Comparison of ENCODE assay signal across 9 cellular contexts in genomic region chr1:15062479-15063099, GRCh38.
DNase-seq lines count a peak whose midpoint lies in the region; ATAC-seq and TF ChIP-seq lines count a peak whose summit lies in the region.
"Had no signal": no experiment of that assay in that cellular context is flagged by ENCODE, and none has a peak within 500 bp of the region (broad histone marks: within the 10 kb centered on the region; RNA-seq: fewer than 3 reads in every experiment).

No MANE protein-coding gene starts in this region.

- TF ChIP-seq POLR2A in heart left ventricle (IDR thresholded peaks at IDR 0.05) (no peak), sigmoid colon (IDR thresholded peaks at IDR 0.05) (no peak)

- intact Hi-C loops in heart left ventricle (cut with DNase I) (no loop called here), Right ventricle myocardium superior (cut with DNase I) (no loop called here), sigmoid colon (cut with DNase I) (no loop called here)

- no peaks in the 10 kb centered on the region for H3K9me3 Mint-ChIP-seq in type B pancreatic cell
- H3K9me3 Mint-ChIP-seq: CD8-positive, alpha-beta memory T cell had no signal

- DNase-seq in heart left ventricle = no peak
- DNase-seq in Right ventricle myocardium superior = no peak
- no peak for DNase-seq in RWPE2 (ENCODE audit: low spot score)
- DNase-seq in foreskin keratinocyte = peak in 1 of 2 donors; percentile 3
- no peak for DNase-seq in type B pancreatic cell (ENCODE audit: extremely low spot score, unreplicated experiment)
- no peak for DNase-seq in sigmoid colon
- DNase-seq: CD8-positive, alpha-beta memory T cell had no signal

- H3K27me3 ChIP-seq in heart left ventricle (no peaks in the 10 kb centered on the region), RWPE2 (ENCODE audit: insufficient read depth, poor library complexity, severe bottlenecking) (no peaks in the 10 kb centered on the region), foreskin keratinocyte (no peaks in the 10 kb centered on the region), sigmoid colon (no peaks in the 10 kb centered on the region)

- H3K4me3 Mint-ChIP-seq in type B pancreatic cell = no peak overlapping the region
- H3K4me3 Mint-ChIP-seq: CD8-positive, alpha-beta memory T cell had no signal

- H3K4me1 ChIP-seq in heart left ventricle (no peaks in the 10 kb centered on the region), RWPE2 (ENCODE audit: insufficient read depth, poor library complexity, severe bottlenecking) (peaks cover 5% of the 10 kb centered on the region), foreskin keratinocyte (peaks cover 2% of the 10 kb centered on the region), sigmoid colon (no peaks in the 10 kb centered on the region)

- no peaks in the 10 kb centered on the region for H3K27me3 Mint-ChIP-seq in type B pancreatic cell

- peaks cover 0 to 14% (median 1%) of the 10 kb centered on the region in 12 donors for H3K9me3 ChIP-seq in heart left ventricle
- peaks cover 2% of the 10 kb centered on the region for H3K9me3 ChIP-seq in RWPE2 (ENCODE audit: severe bottlenecking)
- peaks cover 0 to 4% (median 1%) of the 10 kb centered on the region in 4 donors for H3K9me3 ChIP-seq in sigmoid colon

- H3K27ac ChIP-seq in heart left ventricle (no peak overlapping the region), RWPE2 (ENCODE audit: poor library complexity, severe bottlenecking) (no peak overlapping the region), foreskin keratinocyte (no peak overlapping the region), sigmoid colon (no peak overlapping the region)

- WGBS in heart left ventricle, 4 donors = 90 to 95% (median 95%) methylated on average over 6 of the region's 6 CpGs
- 91 to 95% methylated on average over 6 of the region's 6 CpGs for WGBS in sigmoid colon, 2 donors

- ATAC-seq in heart left ventricle (no peak), Right ventricle myocardium superior (ENCODE audit: poor library complexity) (no peak), RWPE2 (ENCODE audit: low read depth) (no peak), foreskin keratinocyte (no peak), HG02763 (IDR thresholded peaks at IDR 0.05; ENCODE audit: unreplicated experiment) (no peak), GM21447 (IDR thresholded peaks at IDR 0.05; ENCODE audit: unreplicated experiment) (no peak)

- H3K4me3 ChIP-seq in heart left ventricle (no peak overlapping the region), RWPE2 (ENCODE audit: severe bottlenecking) (no peak overlapping the region), sigmoid colon (no peak overlapping the region)

- peak overlapping the region; percentile 51 for H3K27ac Mint-ChIP-seq in type B pancreatic cell

- H3K4me1 Mint-ChIP-seq in type B pancreatic cell (ENCODE audit: unreplicated experiment) = peaks cover 4% of the 10 kb centered on the region

- TF ChIP-seq CTCF in heart left ventricle (IDR thresholded peaks at IDR 0.05) (peak in 9 of 12 donors; percentile 9 to 47 (median 28)), RWPE2 (IDR thresholded peaks at IDR 0.05; ENCODE audit: poor library complexity, severe bottlenecking) (peak; percentile 25), foreskin keratinocyte (conservative IDR thresholded peaks at IDR 0.05) (peak; percentile 63), type B pancreatic cell (conservative IDR thresholded peaks at IDR 0.05) (peak; percentile 78), sigmoid colon (IDR thresholded peaks at IDR 0.05) (peak in 2 of 4 experiments; percentile 10 to 11)

- peaks cover 30% of the 10 kb centered on the region for H3K36me3 Mint-ChIP-seq in type B pancreatic cell
- H3K36me3 Mint-ChIP-seq: CD8-positive, alpha-beta memory T cell had no signal

- H3K36me3 ChIP-seq in heart left ventricle (peaks cover 0 to 6% (median 0%) of the 10 kb centered on the region in 9 donors), RWPE2 (ENCODE audit: low read depth) (no peaks in the 10 kb centered on the region), sigmoid colon (peaks cover 0 to 26% (median 2%) of the 10 kb centered on the region in 4 donors)

- no peak for TF ChIP-seq EP300 in sigmoid colon (IDR thresholded peaks at IDR 0.05)
